ENCODE assay signal across 1 cellular context in the genomic region with DNA sequence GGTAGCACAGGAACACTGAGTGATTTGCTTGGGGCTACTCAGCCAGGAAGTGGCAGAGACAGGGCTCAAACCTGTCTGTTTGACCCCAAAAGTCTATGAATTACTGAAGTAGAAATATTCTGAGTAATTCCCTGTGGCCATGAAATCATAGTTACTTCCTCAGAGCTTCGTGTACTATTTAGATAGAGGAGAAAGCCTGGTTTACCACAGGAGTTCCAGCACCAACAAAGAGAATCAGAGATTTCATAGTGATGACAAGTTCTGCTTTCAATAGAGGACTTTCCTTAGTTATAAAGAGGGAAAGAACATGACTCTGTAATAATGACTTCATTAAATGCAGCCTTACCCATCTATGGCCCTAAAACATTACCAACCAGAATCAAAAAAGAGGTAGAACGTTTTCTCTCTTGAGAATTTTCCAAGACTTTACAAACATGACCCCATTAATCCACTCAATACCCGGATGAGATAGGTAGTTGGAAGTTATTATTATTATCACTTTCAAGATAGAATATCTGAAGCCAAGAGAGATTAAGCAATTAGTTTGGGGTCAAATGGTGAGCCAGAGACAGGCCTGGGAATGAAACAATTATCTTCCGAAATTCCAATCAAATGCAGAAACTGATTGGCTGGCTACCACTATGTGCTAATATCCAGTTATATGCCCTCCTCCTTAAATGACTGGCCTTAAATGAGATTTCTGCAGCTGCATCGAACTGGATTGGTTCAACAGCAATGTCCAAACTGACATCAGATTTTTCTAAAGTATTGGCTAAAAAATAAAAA.
TF ChIP-seq lines count a peak whose summit lies in the region.

No MANE protein-coding gene starts in this region.

TF ChIP-seq in GM12878, 131 proteins besides CTCF, POLR2A, EP300 and RAD21 (continued from another document):
- no peak for TF ChIP-seq E2F4 (IDR thresholded peaks at IDR 0.05; ENCODE audit: low read depth, low read length)
